In the genomic region with DNA sequence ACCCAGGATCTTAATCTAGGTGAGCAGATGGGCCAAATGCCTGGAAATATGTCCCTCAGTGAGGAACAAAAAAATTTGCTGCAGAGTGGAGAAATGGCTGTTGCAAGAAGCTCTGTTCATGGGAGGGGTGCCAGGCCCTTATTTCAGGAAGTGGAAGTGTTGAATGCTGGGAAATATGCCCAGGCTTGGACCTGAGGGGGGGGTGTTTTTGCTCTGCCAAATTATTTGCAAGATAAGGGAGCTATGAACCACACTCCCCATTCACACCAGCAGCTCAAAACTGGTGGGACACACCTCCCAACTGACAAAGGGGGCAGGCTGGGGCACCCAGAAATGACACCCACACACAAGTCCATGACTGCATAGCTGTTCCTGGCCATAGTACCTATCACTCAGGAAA, we compare ENCODE assay signal across 22 cellular contexts. TPM values are rescaled to one million over a fixed set of nuclear protein-coding genes. Genes with fewer than 3 reads are reported as not detected.
"Had no signal": no experiment of that assay in that cellular context is flagged by ENCODE, and none has a peak within 500 bp of the region (broad histone marks: within the 10 kb centered on the region; RNA-seq: fewer than 3 reads in every experiment).

No MANE protein-coding gene starts in this region.

- H3K4me3 ChIP-seq: coronary artery, gastroesophageal sphincter, heart left ventricle, lower lobe of right lung, pancreas, thoracic aorta had no signal

- H3K4me3 Mint-ChIP-seq: activated CD4-positive, alpha-beta memory T cell treated with anti-CD3 and anti-CD28 coated beads for 36 hours; natural killer cell; stimulated activated memory B cell treated with anti-CD40 and anti-IgM and Interleukin-4, amounts not matched to agents 10 μg/mL and 1 μg/mL and 100 μg/mL, for 72 hours; T-helper 2 cell treated with Interferon-gamma antibody and Interleukin-4, amounts not matched to agents 5 μg/mL and 100 μg/mL, for 36 hours; WTC11 had no signal

- H3K4me1 Mint-ChIP-seq: brain; natural killer cell; stimulated activated memory B cell treated with anti-CD40 and anti-IgM and Interleukin-4, amounts not matched to agents 10 μg/mL and 1 μg/mL and 100 μg/mL, for 72 hours; WTC11 had no signal

- H3K4me1 ChIP-seq: gastroesophageal sphincter, lower lobe of right lung, pancreas had no signal

- DNase-seq: activated CD4-positive, alpha-beta memory T cell treated with anti-CD3 and anti-CD28 coated beads for 36 hours; activated CD4-positive, alpha-beta T cell treated with anti-CD3 and anti-CD28 coated beads for 4 hours; activated naive CD4-positive, alpha-beta T cell treated with Interleukin-2 at 50 U/mL for 16 hours; activated T-cell treated with anti-CD3 and anti-CD28 coated beads, Interleukin-2, amount 50 U/mL, for 1 hour; erythroblast; kidney glomerular epithelial cell; lower lobe of right lung; natural killer cell; pancreas; stimulated activated CD4-positive, alpha-beta T cell treated with anti-CD3 and anti-CD28 coated beads, Interleukin-4, amount 100 ng/mL, for 24 hours had no signal

- H3K9me3 ChIP-seq: gastroesophageal sphincter, heart left ventricle, lower lobe of right lung, pancreas, thoracic aorta had no signal

- H3K27me3 ChIP-seq: heart left ventricle, pancreas had no signal

- H3K9me3 Mint-ChIP-seq: activated CD4-positive, alpha-beta memory T cell treated with anti-CD3 and anti-CD28 coated beads for 36 hours; activated T-helper 2 cell treated with anti-CD3 and anti-CD28 coated beads, Interferon-gamma antibody, Interleukin-2, Interleukin-4, amounts not matched to agents 10 μg/mL and 5 μg/mL and 100 μg/mL, durations not matched to agents 14 hours and 24 hours and 36 hours; brain; natural killer cell; stimulated activated memory B cell treated with anti-CD40 and anti-IgM and Interleukin-4, amounts not matched to agents 10 μg/mL and 1 μg/mL and 100 μg/mL, for 72 hours; T-helper 2 cell treated with Interferon-gamma antibody and Interleukin-4, amounts not matched to agents 5 μg/mL and 100 μg/mL, for 36 hours had no signal

- ATAC-seq: gastroesophageal sphincter; natural killer cell; sciatic nerve; stimulated activated memory B cell treated with anti-CD40 and anti-IgM and Interleukin-4, amounts not matched to agents 10 μg/mL and 1 μg/mL and 100 μg/mL, for 72 hours; WTC11 had no signal

- H3K36me3 ChIP-seq: gastroesophageal sphincter, heart left ventricle, lower lobe of right lung, pancreas, thoracic aorta had no signal

- H3K36me3 Mint-ChIP-seq: activated CD4-positive, alpha-beta memory T cell treated with anti-CD3 and anti-CD28 coated beads for 36 hours; brain; natural killer cell; stimulated activated memory B cell treated with anti-CD40 and anti-IgM and Interleukin-4, amounts not matched to agents 10 μg/mL and 1 μg/mL and 100 μg/mL, for 72 hours; WTC11 had no signal

- H3K27ac Mint-ChIP-seq: activated CD4-positive, alpha-beta memory T cell treated with anti-CD3 and anti-CD28 coated beads for 36 hours; activated T-helper 2 cell treated with anti-CD3 and anti-CD28 coated beads, Interferon-gamma antibody, Interleukin-2, Interleukin-4, amounts not matched to agents 10 μg/mL and 5 μg/mL and 100 μg/mL, durations not matched to agents 14 hours and 24 hours and 36 hours; natural killer cell; stimulated activated memory B cell treated with anti-CD40 and anti-IgM and Interleukin-4, amounts not matched to agents 10 μg/mL and 1 μg/mL and 100 μg/mL, for 72 hours; T-helper 2 cell treated with Interferon-gamma antibody and Interleukin-4, amounts not matched to agents 5 μg/mL and 100 μg/mL, for 36 hours; WTC11 had no signal

- H3K27ac ChIP-seq: coronary artery, gastroesophageal sphincter, heart left ventricle, lower lobe of right lung, pancreas, thoracic aorta had no signal

RNA-seq across cellular contexts. Expression of a gene that starts 8.7 kb away (rescaled TPM):
- total RNA-seq: activated CD4-positive, alpha-beta memory T cell treated with anti-CD3 and anti-CD28 coated beads for 36 hours; activated T-helper 2 cell treated with anti-CD3 and anti-CD28 coated beads, Interferon-gamma antibody, Interleukin-2, Interleukin-4, amounts not matched to agents 10 μg/mL and 5 μg/mL and 100 μg/mL, durations not matched to agents 14 hours and 24 hours and 36 hours; gastroesophageal sphincter; heart left ventricle; lower lobe of right lung; natural killer cell; pancreas; pulmonary artery endothelial cell; sciatic nerve; thoracic aorta; ureter; WTC11 had no signal
- polyA plus RNA-seq: heart left ventricle, pancreas had no signal
